In genomic region chr2:68837861-68838341, GRCh38 we compare ENCODE assay signal across 1 cellular context.
TF ChIP-seq lines count a peak whose summit lies in the region.

No MANE protein-coding gene starts in this region.

TF ChIP-seq in HepG2, 621 proteins besides CTCF, POLR2A, EP300 and RAD21:
- TF ChIP-seq ARNT2 (CRISPR knock-in tag; IDR thresholded peaks at IDR 0.05; ENCODE audit: low read depth) (no peak), ZNF296 (CRISPR knock-in tag; conservative IDR thresholded peaks at IDR 0.05) (no peak), ZBTB4 (CRISPR knock-in tag; IDR thresholded peaks at IDR 0.05; ENCODE audit: borderline replicate concordance) (no peak), TRAFD1 (CRISPR knock-in tag; IDR thresholded peaks at IDR 0.05; ENCODE audit: borderline replicate concordance) (no peak), PHF8 (CRISPR knock-in tag; IDR thresholded peaks at IDR 0.05) (no peak), FOXK2 (IDR thresholded peaks at IDR 0.05) (no peak), PAF1 (CRISPR knock-in tag; IDR thresholded peaks at IDR 0.05) (no peak), SNAPC4 (CRISPR knock-in tag; IDR thresholded peaks at IDR 0.05) (no peak), SETDB1 (CRISPR knock-in tag; IDR thresholded peaks at IDR 0.05; ENCODE audit: borderline replicate concordance) (no peak), ZBTB10 (CRISPR knock-in tag; IDR thresholded peaks at IDR 0.05; ENCODE audit: borderline replicate concordance) (no peak), ZNF281 (CRISPR knock-in tag; IDR thresholded peaks at IDR 0.05; ENCODE audit: borderline replicate concordance) (no peak), MNT (IDR thresholded peaks at IDR 0.05) (no peak), MTA1 (CRISPR knock-in tag; IDR thresholded peaks at IDR 0.05; ENCODE audit: borderline replicate concordance) (no peak), TBX3 (IDR thresholded peaks at IDR 0.05; ENCODE audit: borderline replicate concordance) (no peak), ZSCAN31 (CRISPR knock-in tag; IDR thresholded peaks at IDR 0.05; ENCODE audit: low read depth) (no peak)
